9 cellular contexts compared by ENCODE assay signal in genomic region chr2:121197369-121198091, GRCh38.
DNase-seq lines count a peak whose midpoint lies in the region; ATAC-seq and TF ChIP-seq lines count a peak whose summit lies in the region.
"Had no signal": no experiment of that assay in that cellular context is flagged by ENCODE, and none has a peak within 500 bp of the region (broad histone marks: within the 10 kb centered on the region; RNA-seq: fewer than 3 reads in every experiment).

No MANE protein-coding gene starts in this region.

- H3K36me3 Mint-ChIP-seq in chondrocyte (ENCODE audit: low read depth): no peaks in the 10 kb centered on the region
- H3K36me3 Mint-ChIP-seq in T-helper 2 cell treated with Interferon-gamma antibody and Interleukin-4, amounts not matched to agents 5 μg/mL and 100 μg/mL, for 36 hours (ENCODE audit: low read depth): no peaks in the 10 kb centered on the region

- peak overlapping the region; percentile 77 to 94 (median 92) for H3K27ac ChIP-seq in thyroid gland

- H3K9me3 Mint-ChIP-seq in chondrocyte (ENCODE audit: low read depth): no peaks in the 10 kb centered on the region
- no peaks in the 10 kb centered on the region for H3K9me3 Mint-ChIP-seq in T-helper 2 cell treated with Interferon-gamma antibody and Interleukin-4, amounts not matched to agents 5 μg/mL and 100 μg/mL, for 36 hours

- H3K27me3 Mint-ChIP-seq in chondrocyte (ENCODE audit: low read depth): peaks cover 4% of the 10 kb centered on the region
- no peaks in the 10 kb centered on the region for H3K27me3 Mint-ChIP-seq in T-helper 2 cell treated with Interferon-gamma antibody and Interleukin-4, amounts not matched to agents 5 μg/mL and 100 μg/mL, for 36 hours (ENCODE audit: low read depth)

- intact Hi-C loops in lower leg skin (cut with DNase I; ENCODE audit: low total_unique reads): no loop called here
- intact Hi-C loops in thyroid gland (cut with DNase I): no loop called here

- no peaks in the 10 kb centered on the region for H3K27me3 ChIP-seq in thyroid gland

- H3K27ac Mint-ChIP-seq in chondrocyte (ENCODE audit: unreplicated experiment): peak overlapping the region; percentile 99
- no peak overlapping the region for H3K27ac Mint-ChIP-seq in T-helper 2 cell treated with Interferon-gamma antibody and Interleukin-4, amounts not matched to agents 5 μg/mL and 100 μg/mL, for 36 hours

- no peak for TF ChIP-seq POLR2A in lower leg skin (IDR thresholded peaks at IDR 0.05)
- peak in 1 of 2 donors; percentile 20 for TF ChIP-seq POLR2A in thyroid gland (IDR thresholded peaks at IDR 0.05)

- DNase-seq in LoVo (ENCODE audit: low spot score) (peak; percentile 34), chondrocyte (ENCODE audit: low spot score) (peak; percentile 80), lower leg skin (ENCODE audit: low spot score in 2 of 2) (peak; percentile 94 to 96), thyroid gland (peak; percentile 92 to 94), iPS-NIHi11 (ENCODE audit: low spot score) (no peak)
- no peak for DNase-seq in T-helper 2 cell treated with Interferon-gamma antibody and Interleukin-4, amounts not matched to agents 5 μg/mL and 100 μg/mL, for 36 hours (ENCODE audit: low spot score)
- DNase-seq: NCI-H524 treated with DMSO at 0.1 percent for 48 hours had no signal

- H3K4me1 ChIP-seq in thyroid gland: peaks cover 24 to 43% of the 10 kb centered on the region in 2 donors

- H3K36me3 ChIP-seq in thyroid gland: no peaks in the 10 kb centered on the region

- ATAC-seq in HG02763 (IDR thresholded peaks at IDR 0.05; ENCODE audit: unreplicated experiment): no peak
- ATAC-seq in HG03039 (IDR thresholded peaks at IDR 0.05; ENCODE audit: unreplicated experiment): no peak

- H3K4me3 Mint-ChIP-seq in chondrocyte (ENCODE audit: unreplicated experiment): no peak overlapping the region
- no peak overlapping the region for H3K4me3 Mint-ChIP-seq in T-helper 2 cell treated with Interferon-gamma antibody and Interleukin-4, amounts not matched to agents 5 μg/mL and 100 μg/mL, for 36 hours

- H3K4me1 Mint-ChIP-seq in chondrocyte (ENCODE audit: low read depth): peaks cover 15% of the 10 kb centered on the region
- no peaks in the 10 kb centered on the region for H3K4me1 Mint-ChIP-seq in T-helper 2 cell treated with Interferon-gamma antibody and Interleukin-4, amounts not matched to agents 5 μg/mL and 100 μg/mL, for 36 hours (ENCODE audit: low read depth)

- H3K4me3 ChIP-seq in lower leg skin (ENCODE audit: low read depth, poor library complexity, severe bottlenecking) (no peak overlapping the region), thyroid gland (replicated peaks in 1 of 3) (no peak overlapping the region)

- no peak for TF ChIP-seq CTCF in chondrocyte (IDR thresholded peaks at IDR 0.05)
- TF ChIP-seq CTCF in lower leg skin (IDR thresholded peaks at IDR 0.05): no peak
- no peak for TF ChIP-seq CTCF in thyroid gland (IDR thresholded peaks at IDR 0.05)

- WGBS in lower leg skin, 2 donors: 36 to 37% methylated on average over 19 of the region's 19 CpGs
- 61 to 67% methylated on average over 19 of the region's 19 CpGs for WGBS in thyroid gland, 2 donors

- no peaks in the 10 kb centered on the region for H3K9me3 ChIP-seq in thyroid gland

Comparison
In these comparisons a context has a peak if more than half of its experiments do, and no peak if none do; other contexts are left out.
1. DNase-seq: peak in LoVo (single experiment), chondrocyte (single experiment), lower leg skin (2 of 2) and thyroid gland (2 of 2); none in T-helper 2 cell treated with Interferon-gamma antibody and Interleukin-4, amounts not matched to agents 5 μg/mL and 100 μg/mL, for 36 hours (single experiment) and iPS-NIHi11 (single experiment).